In genomic region chr10:61640876-61641275, GRCh38 we compare ENCODE assay signal across 30 cellular contexts. TPM values are rescaled to one million over a fixed set of nuclear protein-coding genes. Genes with fewer than 3 reads are reported as not detected.
"Had no signal": no experiment of that assay in that cellular context is flagged by ENCODE, and none has a peak within 500 bp of the region (broad histone marks: within the 10 kb centered on the region; RNA-seq: fewer than 3 reads in every experiment).

No MANE protein-coding gene starts in this region.

- H3K36me3 ChIP-seq: colonic mucosa, esophagus muscularis mucosa, gastroesophageal sphincter, heart right ventricle, left lung, neutrophil, pancreas, right atrium auricular region, thyroid gland, vagina had no signal

- H3K36me3 Mint-ChIP-seq: natural killer cell had no signal

- DNase-seq: colonic mucosa; effector CD8-positive, alpha-beta T cell; endodermal cell; foreskin keratinocyte; glutamatergic neuron; heart right ventricle; hippocampal formation; left cardiac atrium; left lung; natural killer cell; pancreas; stimulated activated CD4-positive, alpha-beta T cell treated with anti-CD3 and anti-CD28 coated beads, Interleukin-12 subunit alpha, Interleukin-12 subunit beta, amount 100 ng/mL, for 4 hours; stimulated activated CD4-positive, alpha-beta T cell treated with anti-CD3 and anti-CD28 coated beads, Interleukin-1b, Interleukin-23, amount 100 ng/mL, for 48 hours; stimulated activated CD4-positive, alpha-beta T cell treated with anti-CD3 and anti-CD28 coated beads, Interleukin-4, amount 100 ng/mL, for 1 hour; stimulated activated CD8-positive, alpha-beta memory T cell treated with anti-CD3 and anti-CD28 coated beads, Interleukin-4, amount 100 ng/mL, for 48 hours; stimulated activated naive CD4-positive, alpha-beta T cell; stimulated activated naive CD8-positive, alpha-beta T cell treated with anti-CD3 and anti-CD28 coated beads, Interleukin-15, amount 100 ng/mL, for 72 hours; thyroid gland; trophoblast cell had no signal

- H3K27ac ChIP-seq: colonic mucosa, esophagus muscularis mucosa, foreskin keratinocyte, gastroesophageal sphincter, heart right ventricle, left lung, neutrophil, pancreas, right atrium auricular region, thyroid gland, vagina had no signal

- H3K4me1 ChIP-seq: colonic mucosa, left lung, right atrium auricular region had no signal

- H3K27me3 ChIP-seq: colonic mucosa, esophagus muscularis mucosa, foreskin keratinocyte, gastroesophageal sphincter, heart right ventricle, left lung, neutrophil, pancreas, right atrium auricular region, thyroid gland, vagina had no signal

- H3K9me3 Mint-ChIP-seq: dendritic cell treated with granulocyte-macrophage colony-stimulating factor and Interleukin-4, amounts not matched to agents 40 ng/mL and 50 ng/mL, for 4 days; endodermal cell; natural killer cell; stimulated activated naive CD8-positive, alpha-beta T cell treated with anti-CD3 and anti-CD28 coated beads, Interleukin-15, amount 100 ng/mL, for 72 hours had no signal

- H3K27ac Mint-ChIP-seq: dendritic cell treated with granulocyte-macrophage colony-stimulating factor and Interleukin-4, amounts not matched to agents 40 ng/mL and 50 ng/mL, for 4 days; endodermal cell; natural killer cell; progenitor cell of endocrine pancreas; stimulated activated naive CD8-positive, alpha-beta T cell treated with anti-CD3 and anti-CD28 coated beads, Interleukin-15, amount 100 ng/mL, for 72 hours had no signal

- H3K4me2 ChIP-seq: smooth muscle cell had no signal

- H3K9me3 ChIP-seq: colonic mucosa, esophagus muscularis mucosa, gastroesophageal sphincter, heart right ventricle, left lung, neutrophil, pancreas, right atrium auricular region, thyroid gland, vagina had no signal

- H3K4me1 Mint-ChIP-seq: natural killer cell; stimulated activated naive CD8-positive, alpha-beta T cell treated with anti-CD3 and anti-CD28 coated beads, Interleukin-15, amount 100 ng/mL, for 72 hours had no signal

- H3K27me3 Mint-ChIP-seq: dendritic cell treated with granulocyte-macrophage colony-stimulating factor and Interleukin-4, amounts not matched to agents 40 ng/mL and 50 ng/mL, for 4 days; progenitor cell of endocrine pancreas; stimulated activated naive CD8-positive, alpha-beta T cell treated with anti-CD3 and anti-CD28 coated beads, Interleukin-15, amount 100 ng/mL, for 72 hours had no signal

- H3K4me3 ChIP-seq: colonic mucosa, esophagus muscularis mucosa, gastroesophageal sphincter, heart right ventricle, left lung, pancreas, right atrium auricular region, smooth muscle cell, thyroid gland, vagina had no signal

- H3K4me3 Mint-ChIP-seq: dendritic cell treated with granulocyte-macrophage colony-stimulating factor and Interleukin-4, amounts not matched to agents 40 ng/mL and 50 ng/mL, for 4 days; endodermal cell; natural killer cell; stimulated activated naive CD8-positive, alpha-beta T cell treated with anti-CD3 and anti-CD28 coated beads, Interleukin-15, amount 100 ng/mL, for 72 hours had no signal

RNA-seq across cellular contexts. Expression of gene CABCOCO1, which starts 21.9 kb away (rescaled TPM):
- total RNA-seq: colonic mucosa, foreskin keratinocyte, heart right ventricle, left cardiac atrium, lung microvascular endothelial cell, mononuclear cell, natural killer cell, progenitor cell of endocrine pancreas, sciatic nerve, smooth muscle cell, vagina had no signal
- polyA plus RNA-seq: foreskin keratinocyte had no signal
